ENCODE assay signal across 11 cellular contexts in the genomic region with DNA sequence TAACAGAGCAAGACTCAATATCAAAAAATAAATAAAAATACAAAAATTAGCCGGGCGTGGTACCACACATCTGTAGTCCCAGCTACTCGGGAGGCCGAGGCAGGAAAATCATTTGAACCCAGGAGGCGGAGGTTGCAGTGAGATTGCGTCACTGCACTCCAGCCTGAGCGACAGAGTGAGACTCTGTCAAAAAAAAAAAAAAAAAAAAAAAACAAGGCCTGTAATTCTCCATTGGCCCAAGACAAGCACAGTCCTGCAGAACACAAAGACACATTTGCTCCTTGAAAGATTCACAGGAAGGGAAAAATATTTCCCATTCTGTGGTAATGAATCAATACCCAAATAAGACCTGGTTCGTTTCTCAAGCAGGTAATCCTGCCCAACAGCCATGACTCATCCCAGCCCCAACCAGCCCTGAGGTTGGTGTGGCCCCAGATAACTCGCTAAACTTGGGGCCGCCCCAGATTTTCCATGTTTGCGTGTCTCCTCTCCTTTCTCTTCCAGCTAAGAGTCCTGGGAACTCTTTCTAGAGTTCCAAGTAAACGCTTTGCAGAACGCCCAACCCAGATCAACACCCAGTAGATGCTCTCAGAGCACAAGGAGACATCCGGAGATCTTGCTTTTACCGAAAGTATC. TPM values are rescaled to one million over a fixed set of nuclear protein-coding genes. Genes with fewer than 3 reads are reported as not detected.
DNase-seq lines count a peak whose midpoint lies in the region; ATAC-seq, FAIRE-seq and TF ChIP-seq lines count a peak whose summit lies in the region.
"Had no signal": no experiment of that assay in that cellular context is flagged by ENCODE, and none has a peak within 500 bp of the region (broad histone marks: within the 10 kb centered on the region; RNA-seq: fewer than 3 reads in every experiment).

No MANE protein-coding gene starts in this region.

- no peaks in the 10 kb centered on the region for H3K9me3 Mint-ChIP-seq in HFFc6

- H3K4me3 ChIP-seq in AG09309 (ENCODE audit: control insufficient read depth, low read depth, low read length) (no peak overlapping the region), bronchial epithelial cell (ENCODE audit: low read depth, low read length) (no peak overlapping the region)
- H3K4me3 ChIP-seq: coronary artery had no signal

- TF ChIP-seq CTCF in AG09309 (IDR thresholded peaks at IDR 0.05; ENCODE audit: control insufficient read depth, insufficient read depth, low read depth, low read length, missing control alignments) = no peak
- no peak for TF ChIP-seq CTCF in HFFc6 (IDR thresholded peaks at IDR 0.05)
- no peak for TF ChIP-seq CTCF in bronchial epithelial cell (IDR thresholded peaks at IDR 0.05; ENCODE audit: insufficient read depth, low read length, severe bottlenecking)

- no peaks in the 10 kb centered on the region for H3K36me3 Mint-ChIP-seq in HFFc6 (ENCODE audit: low read depth)

- H3K27ac Mint-ChIP-seq in HFFc6 = peak overlapping the region; percentile 88

- H3K27me3 ChIP-seq in bronchial epithelial cell (ENCODE audit: control insufficient read depth, insufficient read depth, low read length) = no peaks in the 10 kb centered on the region

- no peak for ATAC-seq in HG03039 (IDR thresholded peaks at IDR 0.05; ENCODE audit: unreplicated experiment)

- H3K36me3 ChIP-seq in bronchial epithelial cell (ENCODE audit: control insufficient read depth, insufficient read depth, low read length) = no peaks in the 10 kb centered on the region

- DNase-seq in AG09309 (ENCODE audit: low read depth) = peak; percentile 57
- DNase-seq in HFFc6 = peak; percentile 69
- DNase-seq in bronchial epithelial cell (ENCODE audit: low read depth) = peak; percentile 100
- DNase-seq in kidney tubule cell (ENCODE audit: low spot score) = peak; percentile 95
- no peak for DNase-seq in NCI-H187 (lab: John Stamatoyannopoulos, UW)
- DNase-seq in activated naive CD4-positive, alpha-beta T cell treated with Interleukin-2 at 50 U/mL for 16 hours = no peak
- DNase-seq in amygdala (lab: John Stamatoyannopoulos, UW) = no peak
- DNase-seq: DMS153; stimulated activated naive CD4-positive, alpha-beta T cell treated with Interleukin-2 at 50 U/mL for 16 hours had no signal

- H3K27me3 Mint-ChIP-seq in HFFc6 (ENCODE audit: insufficient read depth) = no peaks in the 10 kb centered on the region; the same call in 1 of the 2 replicates

- peaks cover 60% of the 10 kb centered on the region for H3K4me1 Mint-ChIP-seq in HFFc6 (ENCODE audit: low read depth)

- no peak for FAIRE-seq in bronchial epithelial cell (lab: Jason Lieb, UNC)

- peak overlapping the region; percentile 77 for H3K4me3 Mint-ChIP-seq in HFFc6

RNA-seq across cellular contexts. Expression of a gene that starts 40.3 kb away (rescaled TPM):
- total RNA-seq in HFFc6 (2021; fragmentation: NEBNext Ultra II Directional; extraction: Animal tissue kit (Norgen Biotek cat#: 25700)) = 1 to 10 TPM; 4.6 to 7.6 (median 6.5) TPM
- 27.6 and 31.9 TPM in 2 replicates for total RNA-seq in bronchial epithelial cell

RNA-seq across cellular contexts. Expression of a gene that starts 41.2 kb away (rescaled TPM):
- 100 to 1,000 TPM; 114 to 143 (median 135) TPM for total RNA-seq in HFFc6 (2021; fragmentation: NEBNext Ultra II Directional; extraction: Animal tissue kit (Norgen Biotek cat#: 25700))
- total RNA-seq in bronchial epithelial cell = 71.6 and 122 TPM in 2 replicates

Comparison
In these comparisons a context has a peak if more than half of its experiments do, and no peak if none do; other contexts are left out.
1. DNase-seq: peak in AG09309 (single experiment), HFFc6 (single experiment), bronchial epithelial cell (single experiment) and kidney tubule cell (single experiment); none in NCI-H187 (0 of 2), activated naive CD4-positive, alpha-beta T cell treated with Interleukin-2 at 50 U/mL for 16 hours (single experiment) and amygdala (0 of 56).